Comparison of ENCODE assay signal across 17 cellular contexts in genomic region chr3:127714866-127715265, GRCh38. TPM values are rescaled to one million over a fixed set of nuclear protein-coding genes. Genes with fewer than 3 reads are reported as not detected.
DNase-seq lines count a peak whose midpoint lies in the region; ATAC-seq and TF ChIP-seq lines count a peak whose summit lies in the region.
"Had no signal": no experiment of that assay in that cellular context is flagged by ENCODE, and none has a peak within 500 bp of the region (broad histone marks: within the 10 kb centered on the region; RNA-seq: fewer than 3 reads in every experiment).

No MANE protein-coding gene starts in this region.

- in situ Hi-C loops in G401 (cut with HindIII; ENCODE audit: low sequenced_read_pairs): no loop called here

- peak overlapping the region; percentile 54 for H3K4me3 Mint-ChIP-seq in glutamatergic neuron (ENCODE audit: unreplicated experiment)
- no peak overlapping the region for H3K4me3 Mint-ChIP-seq in activated naive CD8-positive, alpha-beta T cell treated with anti-CD3 and anti-CD28 coated beads, Interleukin-2, amount 50 U/mL, for 24 hours

- H3K4me1 Mint-ChIP-seq in glutamatergic neuron (ENCODE audit: low read depth, unreplicated experiment): peaks cover 68% of the 10 kb centered on the region
- no peaks in the 10 kb centered on the region for H3K4me1 Mint-ChIP-seq in activated naive CD8-positive, alpha-beta T cell treated with anti-CD3 and anti-CD28 coated beads, Interleukin-2, amount 50 U/mL, for 24 hours

- DNase-seq in DMS153 treated with DMSO at 0.1 percent for 48 hours (lab: John Stamatoyannopoulos, UW; ENCODE audit: unreplicated experiment) (peak; percentile 27), DMS153 (lab: John Stamatoyannopoulos, UW) (no peak), G401 (ENCODE audit: low spot score) (peak; percentile 26), glutamatergic neuron (peak; percentile 5), sciatic nerve (ENCODE audit: low spot score) (peak; percentile 23), NOMO-1 treated with dmso at 0.1 percent for 144 hours (lab: John Stamatoyannopoulos, UW; ENCODE audit: unreplicated experiment) (no peak)
- no peak for DNase-seq in activated naive CD8-positive, alpha-beta T cell treated with anti-CD3 and anti-CD28 coated beads, Interleukin-2, amount 50 U/mL, for 24 hours
- DNase-seq: C1 segment of cervical spinal cord, COR-L47, HCEC 1CT, NCI-H1436 treated with DMSO at 0.1 percent for 48 hours, NCI-H2107, SIG-M5 had no signal

- TF ChIP-seq CTCF in glutamatergic neuron (IDR thresholded peaks at IDR 0.05; ENCODE audit: partially characterized antibody, unreplicated experiment): no peak

- peaks cover 10% of the 10 kb centered on the region for H3K27me3 Mint-ChIP-seq in glutamatergic neuron (ENCODE audit: unreplicated experiment)
- H3K27me3 Mint-ChIP-seq in activated naive CD8-positive, alpha-beta T cell treated with anti-CD3 and anti-CD28 coated beads, Interleukin-2, amount 50 U/mL, for 24 hours: peaks cover 1% of the 10 kb centered on the region

- peaks cover 18% of the 10 kb centered on the region for H3K9me3 Mint-ChIP-seq in glutamatergic neuron (ENCODE audit: unreplicated experiment)
- H3K9me3 Mint-ChIP-seq in activated naive CD8-positive, alpha-beta T cell treated with anti-CD3 and anti-CD28 coated beads, Interleukin-2, amount 50 U/mL, for 24 hours: no peaks in the 10 kb centered on the region

- no peak overlapping the region for H3K27ac Mint-ChIP-seq in glutamatergic neuron (ENCODE audit: unreplicated experiment)
- no peak overlapping the region for H3K27ac Mint-ChIP-seq in activated naive CD8-positive, alpha-beta T cell treated with anti-CD3 and anti-CD28 coated beads, Interleukin-2, amount 50 U/mL, for 24 hours

- ATAC-seq in sciatic nerve: no peak
- ATAC-seq in GM19452 (IDR thresholded peaks at IDR 0.05; ENCODE audit: unreplicated experiment): no peak
- ATAC-seq in activated naive CD8-positive, alpha-beta T cell treated with anti-CD3 and anti-CD28 coated beads, Interleukin-2, amount 50 U/mL, for 24 hours: no peak
- ATAC-seq: GM12878, HepG2, Panc1 had no signal

- no peaks in the 10 kb centered on the region for H3K36me3 Mint-ChIP-seq in glutamatergic neuron (ENCODE audit: unreplicated experiment)
- no peaks in the 10 kb centered on the region for H3K36me3 Mint-ChIP-seq in activated naive CD8-positive, alpha-beta T cell treated with anti-CD3 and anti-CD28 coated beads, Interleukin-2, amount 50 U/mL, for 24 hours (ENCODE audit: low read depth)

- intact Hi-C loops in sciatic nerve (cut with DNase I): no loop called here

RNA-seq across cellular contexts. Expression of gene ABTB1, which starts 42.1 kb away (rescaled TPM):
- total RNA-seq in G401 (2014; rRNA removed; shearing (Covaris generic)): 4.0 and 4.8 TPM in 2 replicates
- 35.0 TPM for total RNA-seq in glutamatergic neuron (ENCODE audit: unreplicated experiment)
- 98.8 TPM for total RNA-seq in sciatic nerve

Comparison
In these comparisons a context has a peak if more than half of its experiments do, and no peak if none do; other contexts are left out.
1. DNase-seq: peak in DMS153 treated with DMSO at 0.1 percent for 48 hours (single experiment), G401 (single experiment), glutamatergic neuron (single experiment) and sciatic nerve (single experiment); none in DMS153 (single experiment), NOMO-1 treated with dmso at 0.1 percent for 144 hours (single experiment) and activated naive CD8-positive, alpha-beta T cell treated with anti-CD3 and anti-CD28 coated beads, Interleukin-2, amount 50 U/mL, for 24 hours (single experiment).